ENCODE assay signal across 9 cellular contexts in the genomic region with DNA sequence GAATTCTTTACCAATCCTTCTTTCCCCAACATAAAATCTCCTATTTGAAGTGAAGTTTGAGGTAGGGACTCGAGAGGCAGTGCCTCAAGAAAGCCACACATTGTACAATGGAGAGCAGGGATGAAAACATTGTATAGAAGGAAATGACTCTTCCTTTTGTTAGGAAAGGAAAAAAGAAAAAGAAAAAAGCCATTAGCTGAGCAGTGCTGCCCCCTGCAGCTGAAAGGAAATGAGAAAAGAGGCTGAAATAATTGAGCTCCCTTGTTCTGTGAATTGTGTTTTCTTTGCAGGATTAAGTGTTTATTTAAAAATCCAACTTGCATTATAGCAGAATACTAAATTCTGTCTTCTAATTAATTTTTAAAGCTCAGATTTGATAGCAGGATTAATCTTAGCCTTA.
A peak's percentile ranks its signal among the peaks of the same experiment; 100 is the strongest.
DNase-seq lines count a peak whose midpoint lies in the region; ATAC-seq and TF ChIP-seq lines count a peak whose summit lies in the region.
"Had no signal": no experiment of that assay in that cellular context is flagged by ENCODE, and none has a peak within 500 bp of the region (broad histone marks: within the 10 kb centered on the region; RNA-seq: fewer than 3 reads in every experiment).

No MANE protein-coding gene starts in this region.

- H3K27me3 ChIP-seq in breast epithelium (no peaks in the 10 kb centered on the region), neural cell (ENCODE audit: insufficient read depth, low read depth, low read length) (no peaks in the 10 kb centered on the region)

- no peak overlapping the region for H3K4me3 ChIP-seq in breast epithelium
- no peak overlapping the region for H3K4me3 ChIP-seq in neural cell (ENCODE audit: low read length)

- no peaks in the 10 kb centered on the region for H3K36me3 ChIP-seq in breast epithelium
- H3K36me3 ChIP-seq in neural cell (ENCODE audit: insufficient read depth, low read length) = no peaks in the 10 kb centered on the region

- TF ChIP-seq POLR2A in breast epithelium (IDR thresholded peaks at IDR 0.05) = no peak

- peak; percentile 55 for DNase-seq in EH (ENCODE audit: low read depth)
- peak; percentile 38 to 83 (median 59) for DNase-seq in NCI-H1417 (lab: John Stamatoyannopoulos, UW)
- no peak for DNase-seq in breast epithelium (ENCODE audit: low spot score in 2 of 2)
- no peak for DNase-seq in NCI-H1694 (lab: John Stamatoyannopoulos, UW)
- DNase-seq in posterior vena cava (ENCODE audit: low spot score) = no peak
- no peak for DNase-seq in COR-L47 (lab: John Stamatoyannopoulos, UW)

- intact Hi-C loops in breast epithelium (cut with DNase I; ENCODE audit: low total_unique reads) = no loop called here
- intact Hi-C loops in posterior vena cava (cut with DNase I) = loop anchor here (10.0 kb wide), 3 partner anchors 65 to 285 kb away; no protein-coding TSS in a partner anchor

- no peaks in the 10 kb centered on the region for H3F3A ChIP-seq in neural cell (ENCODE audit: insufficient read depth, low read length, poor library complexity, severe bottlenecking)

- TF ChIP-seq CTCF in breast epithelium (IDR thresholded peaks at IDR 0.05) = peak in 2 of 3 donors; percentile 23 to 46
- peak; percentile 30 for TF ChIP-seq CTCF in neural cell (IDR thresholded peaks at IDR 0.05; ENCODE audit: poor library complexity, severe bottlenecking)

- H4K20me1 ChIP-seq in neural cell (ENCODE audit: insufficient read depth) = no peaks in the 10 kb centered on the region

- H3K79me2 ChIP-seq in neural cell (replicated peaks; ENCODE audit: insufficient read depth, low read length) = no peaks in the 10 kb centered on the region

- H2AFZ ChIP-seq in neural cell (ENCODE audit: low read depth, low read length) = no peak overlapping the region

- no peaks in the 10 kb centered on the region for H3K4me1 ChIP-seq in breast epithelium

- no peak overlapping the region for H3K27ac ChIP-seq in breast epithelium
- H3K27ac ChIP-seq in neural cell (ENCODE audit: low read length) = no peak overlapping the region
- H3K27ac ChIP-seq: HL-60 had no signal

- H3K9me2 ChIP-seq in neural cell (ENCODE audit: insufficient read depth, low read length) = no peaks in the 10 kb centered on the region

- no peak overlapping the region for H3K4me2 ChIP-seq in neural cell (ENCODE audit: low read length)

- H3K9me3 ChIP-seq in breast epithelium (no peaks in the 10 kb centered on the region), neural cell (ENCODE audit: low read length) (no peaks in the 10 kb centered on the region)

- TF ChIP-seq EP300 in neural cell (conservative IDR thresholded peaks at IDR 0.05; ENCODE audit: poor library complexity, severe bottlenecking) = no peak

- no peak for ATAC-seq in GM18868 (IDR thresholded peaks at IDR 0.05; ENCODE audit: unreplicated experiment)

- TF ChIP-seq RAD21 in neural cell (conservative IDR thresholded peaks at IDR 0.05) = no peak

- no peak overlapping the region for H3K9ac ChIP-seq in neural cell (ENCODE audit: low read length)

TF ChIP-seq in neural cell, 6 proteins besides CTCF, POLR2A, EP300 and RAD21:
- TF ChIP-seq SMC3 (conservative IDR thresholded peaks at IDR 0.05; ENCODE audit: poor library complexity) = no peak

Comparison
In these comparisons a context has a peak if more than half of its experiments do, and no peak if none do; other contexts are left out.
1. DNase-seq: peak in EH (single experiment) and NCI-H1417 (3 of 3); none in breast epithelium (0 of 2), NCI-H1694 (single experiment), posterior vena cava (single experiment) and COR-L47 (single experiment).